14 cellular contexts compared by ENCODE assay signal in the genomic region with DNA sequence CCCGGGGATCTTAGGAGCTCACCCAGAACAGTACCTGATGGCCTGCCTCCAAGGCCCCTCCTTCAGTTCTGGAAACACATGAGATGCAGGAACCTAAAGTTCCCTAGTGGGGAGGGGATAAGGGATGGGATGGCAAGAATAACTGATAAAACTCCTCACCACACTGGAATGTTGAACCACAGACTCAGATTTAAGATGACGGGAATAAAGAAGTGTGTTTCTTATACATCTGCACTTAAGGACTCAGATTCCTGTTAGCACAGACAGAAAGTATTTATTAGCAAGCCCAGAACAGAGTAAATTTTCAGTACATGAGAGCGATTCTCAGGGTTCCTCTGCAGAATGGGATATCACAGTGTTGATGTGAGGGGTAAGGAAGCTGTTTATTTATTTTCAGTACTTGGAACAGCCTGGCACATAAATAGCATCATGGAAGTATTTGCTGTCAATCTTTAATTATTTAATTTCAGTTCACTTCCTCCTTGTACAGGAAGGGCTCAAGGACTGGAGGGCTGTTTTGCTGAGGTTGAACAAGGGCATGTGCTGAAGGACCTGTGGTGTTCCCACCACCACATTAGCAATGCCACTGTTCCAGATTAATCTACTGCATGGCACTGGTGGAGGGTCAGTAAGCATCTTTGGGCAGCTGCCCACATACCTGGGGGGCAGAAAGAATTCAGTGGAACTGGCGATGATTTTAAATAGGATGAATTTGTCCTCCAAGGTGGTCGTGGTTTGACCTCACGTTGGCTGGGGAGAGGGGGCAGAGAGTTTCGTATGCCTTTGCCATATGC.
DNase-seq lines count a peak whose midpoint lies in the region; FAIRE-seq and TF ChIP-seq lines count a peak whose summit lies in the region.
"Had no signal": no experiment of that assay in that cellular context is flagged by ENCODE, and none has a peak within 500 bp of the region (broad histone marks: within the 10 kb centered on the region; RNA-seq: fewer than 3 reads in every experiment).

No MANE protein-coding gene starts in this region.

- H3K18ac ChIP-seq in mesendoderm (ENCODE audit: low read length) = peak overlapping the region; percentile 34

- H3K79me1 ChIP-seq in mesendoderm (ENCODE audit: low read length) = no peaks in the 10 kb centered on the region

- no peak overlapping the region for H3K9ac ChIP-seq in mesendoderm (ENCODE audit: low read length)

- no peak overlapping the region for H3K4ac ChIP-seq in mesendoderm (ENCODE audit: low read depth, low read length)

- intact Hi-C loops in activated CD4-positive, alpha-beta T cell treated with anti-CD3 and anti-CD28 coated beads, Interleukin-2, amount 10 ng/mL, durations not matched to agents 24 days and 14 days (cut with micrococcal nuclease) = no loop called here

- no peak overlapping the region for H2BK15ac ChIP-seq in mesendoderm (replicated peaks; ENCODE audit: low read depth)

- peaks cover 12% of the 10 kb centered on the region for H3K4me1 ChIP-seq in mesendoderm (ENCODE audit: control insufficient read depth, low read depth, low read length)
- H3K4me1 ChIP-seq: pancreas had no signal

- no peak overlapping the region for H3K23ac ChIP-seq in mesendoderm (ENCODE audit: low read length)

- no peak overlapping the region for H4K5ac ChIP-seq in mesendoderm (ENCODE audit: low read length)

- TF ChIP-seq CTCF in brain (conservative IDR thresholded peaks at IDR 0.05) = no peak

- H3K4me3 ChIP-seq in mesendoderm (ENCODE audit: low read length) = no peak overlapping the region
- H3K4me3 ChIP-seq: K562, pancreas had no signal

- H3K27me3 Mint-ChIP-seq in brain = peaks cover 5% of the 10 kb centered on the region
- peaks cover 4% of the 10 kb centered on the region for H3K27me3 Mint-ChIP-seq in activated CD4-positive, alpha-beta T cell treated with anti-CD3 and anti-CD28 coated beads, Interleukin-2, amount 10 ng/mL, durations not matched to agents 24 days and 14 days

- no peak overlapping the region for H2BK5ac ChIP-seq in mesendoderm (ENCODE audit: low read length)

- H4K8ac ChIP-seq in mesendoderm (ENCODE audit: low read depth, low read length) = no peak overlapping the region

- peak overlapping the region in 1 of 5 experiments; percentile 21 for H3K4me3 Mint-ChIP-seq in brain
- no peak overlapping the region for H3K4me3 Mint-ChIP-seq in activated CD4-positive, alpha-beta T cell treated with anti-CD3 and anti-CD28 coated beads, Interleukin-2, amount 10 ng/mL, durations not matched to agents 24 days and 14 days

- peak overlapping the region in 3 of 5 experiments; percentile 38 to 80 (median 54) for H3K27ac Mint-ChIP-seq in brain
- no peak overlapping the region for H3K27ac Mint-ChIP-seq in activated CD4-positive, alpha-beta T cell treated with anti-CD3 and anti-CD28 coated beads, Interleukin-2, amount 10 ng/mL, durations not matched to agents 24 days and 14 days

- H3K36me3 ChIP-seq in mesendoderm (ENCODE audit: control insufficient read depth, insufficient read depth, low read length) = no peaks in the 10 kb centered on the region
- H3K36me3 ChIP-seq: pancreas had no signal

- no peaks in the 10 kb centered on the region for H3K27me3 ChIP-seq in mesendoderm (ENCODE audit: insufficient read depth, low read length, poor library complexity)
- H3K27me3 ChIP-seq: pancreas had no signal

- peak; percentile 16 for DNase-seq in AG08395 (ENCODE audit: low spot score)
- DNase-seq in HTR-8/SVneo (ENCODE audit: insufficient read length, low spot score) = peak; percentile 63
- no peak for DNase-seq in mesendoderm
- DNase-seq in activated CD4-positive, alpha-beta T cell treated with anti-CD3 and anti-CD28 coated beads, Interleukin-2, amount 10 ng/mL, durations not matched to agents 24 days and 14 days = no peak
- no peak for DNase-seq in caudate nucleus (lab: John Stamatoyannopoulos, UW)
- no peak for DNase-seq in activated CD4-positive, alpha-beta T cell treated with anti-CD3 and anti-CD28 coated beads for 48 hours
- DNase-seq in CD1c-positive myeloid dendritic cell (ENCODE audit: extremely low spot score) = no peak
- DNase-seq: NCI-H524; OCI-M1; pancreas; stimulated activated CD4-positive, alpha-beta T cell treated with anti-CD3 and anti-CD28 coated beads, Interleukin-12 subunit alpha, Interleukin-12 subunit beta, amount 100 ng/mL, for 4 hours had no signal

- H3K36me3 Mint-ChIP-seq in brain = no peaks in the 10 kb centered on the region
- H3K36me3 Mint-ChIP-seq in activated CD4-positive, alpha-beta T cell treated with anti-CD3 and anti-CD28 coated beads, Interleukin-2, amount 10 ng/mL, durations not matched to agents 24 days and 14 days (ENCODE audit: low read depth) = no peaks in the 10 kb centered on the region

- H3K56ac ChIP-seq in mesendoderm (ENCODE audit: low read length) = no peak overlapping the region

- H2BK120ac ChIP-seq in mesendoderm (ENCODE audit: low read depth, low read length) = no peak overlapping the region

- no peaks in the 10 kb centered on the region for H3K79me2 ChIP-seq in mesendoderm (ENCODE audit: control insufficient read depth, insufficient read depth, low read length)

- no CpG with 5 or more reads among the region's 7 CpGs for WGBS in mesendoderm (ENCODE audit: extremely low coverage, insufficient coverage, low lambda C conversion rate)

- peaks cover 0 to 11% (median under 1%) of the 10 kb centered on the region in 5 experiments for H3K9me3 Mint-ChIP-seq in brain
- H3K9me3 Mint-ChIP-seq in activated CD4-positive, alpha-beta T cell treated with anti-CD3 and anti-CD28 coated beads, Interleukin-2, amount 10 ng/mL, durations not matched to agents 24 days and 14 days = peaks cover 4% of the 10 kb centered on the region

- H3K4me2 ChIP-seq in mesendoderm (ENCODE audit: low read length) = no peak overlapping the region

- peak; percentile 82 for FAIRE-seq in HTR-8/SVneo (lab: Jason Lieb, UNC)
- FAIRE-seq: H1, K562, pancreas had no signal

- H3K27ac ChIP-seq in mesendoderm (ENCODE audit: low read depth, low read length) (no peak overlapping the region), caudate nucleus (ENCODE audit: low read depth, low read length) (no peak overlapping the region)
- H3K27ac ChIP-seq: pancreas had no signal

- H3K4me1 Mint-ChIP-seq in brain = peaks cover 82% of the 10 kb centered on the region
- H3K4me1 Mint-ChIP-seq in activated CD4-positive, alpha-beta T cell treated with anti-CD3 and anti-CD28 coated beads, Interleukin-2, amount 10 ng/mL, durations not matched to agents 24 days and 14 days = peaks cover 2% of the 10 kb centered on the region

- H2AK5ac ChIP-seq in mesendoderm (ENCODE audit: low read length) = no peak overlapping the region

Comparison
In these comparisons a context has a peak if more than half of its experiments do, and no peak if none do; other contexts are left out.
1. DNase-seq: peak in AG08395 (single experiment) and HTR-8/SVneo (single experiment); none in mesendoderm (single experiment), activated CD4-positive, alpha-beta T cell treated with anti-CD3 and anti-CD28 coated beads, Interleukin-2, amount 10 ng/mL, durations not matched to agents 24 days and 14 days (single experiment), caudate nucleus (0 of 61), activated CD4-positive, alpha-beta T cell treated with anti-CD3 and anti-CD28 coated beads for 48 hours (single experiment) and CD1c-positive myeloid dendritic cell (single experiment).